1 cellular context compared by ENCODE assay signal in the genomic region with DNA sequence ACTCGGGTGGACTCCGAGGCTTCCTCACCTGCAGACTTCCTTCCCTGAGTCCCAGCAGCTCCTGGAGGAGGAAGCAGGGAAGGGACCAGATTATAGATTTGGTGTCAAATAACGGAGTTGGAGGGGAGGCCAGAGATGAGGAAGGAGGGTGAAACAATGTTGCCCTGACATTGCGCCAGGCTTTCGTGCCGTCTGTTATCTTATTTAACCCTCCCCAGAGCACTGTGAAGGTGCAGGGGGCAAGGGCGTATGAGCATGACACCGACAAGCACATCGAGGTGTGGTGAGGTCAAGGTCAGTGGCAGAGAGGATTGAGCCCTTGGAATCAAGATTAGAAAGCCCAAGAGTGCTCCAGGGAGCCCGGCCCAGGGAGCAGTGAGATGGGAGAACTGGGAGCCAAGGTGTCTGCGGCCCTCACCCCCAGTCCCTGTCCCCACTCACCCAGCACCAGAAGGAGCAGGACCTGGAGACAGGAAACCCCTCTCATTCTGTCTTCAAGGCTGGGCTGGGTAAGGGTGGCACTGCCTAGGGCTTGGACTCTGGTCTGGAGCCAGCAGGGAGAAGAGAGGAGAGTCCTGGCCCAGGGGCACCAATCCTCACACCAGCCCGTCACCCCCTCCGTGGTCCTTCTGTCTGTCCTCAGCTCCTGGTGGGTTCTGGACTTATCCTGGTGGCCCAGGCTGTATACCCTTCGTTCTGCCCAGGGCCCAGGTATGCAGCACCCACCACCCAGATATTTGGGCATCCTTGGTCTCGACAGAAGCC.
TF ChIP-seq lines count a peak whose summit lies in the region.

No MANE protein-coding gene starts in this region.

TF ChIP-seq in H1, 55 proteins besides CTCF, POLR2A, EP300 and RAD21:
- no peak for TF ChIP-seq ZNF274 (IDR thresholded peaks at IDR 0.05; ENCODE audit: borderline replicate concordance, extremely low read depth, low read length)
- TF ChIP-seq BACH1 (IDR thresholded peaks at IDR 0.05; ENCODE audit: low read length), result no peak
- no peak for TF ChIP-seq NRF1 (IDR thresholded peaks at IDR 0.05; ENCODE audit: low read depth, low read length)
